ENCODE assay signal across 1 cellular context in the genomic region with DNA sequence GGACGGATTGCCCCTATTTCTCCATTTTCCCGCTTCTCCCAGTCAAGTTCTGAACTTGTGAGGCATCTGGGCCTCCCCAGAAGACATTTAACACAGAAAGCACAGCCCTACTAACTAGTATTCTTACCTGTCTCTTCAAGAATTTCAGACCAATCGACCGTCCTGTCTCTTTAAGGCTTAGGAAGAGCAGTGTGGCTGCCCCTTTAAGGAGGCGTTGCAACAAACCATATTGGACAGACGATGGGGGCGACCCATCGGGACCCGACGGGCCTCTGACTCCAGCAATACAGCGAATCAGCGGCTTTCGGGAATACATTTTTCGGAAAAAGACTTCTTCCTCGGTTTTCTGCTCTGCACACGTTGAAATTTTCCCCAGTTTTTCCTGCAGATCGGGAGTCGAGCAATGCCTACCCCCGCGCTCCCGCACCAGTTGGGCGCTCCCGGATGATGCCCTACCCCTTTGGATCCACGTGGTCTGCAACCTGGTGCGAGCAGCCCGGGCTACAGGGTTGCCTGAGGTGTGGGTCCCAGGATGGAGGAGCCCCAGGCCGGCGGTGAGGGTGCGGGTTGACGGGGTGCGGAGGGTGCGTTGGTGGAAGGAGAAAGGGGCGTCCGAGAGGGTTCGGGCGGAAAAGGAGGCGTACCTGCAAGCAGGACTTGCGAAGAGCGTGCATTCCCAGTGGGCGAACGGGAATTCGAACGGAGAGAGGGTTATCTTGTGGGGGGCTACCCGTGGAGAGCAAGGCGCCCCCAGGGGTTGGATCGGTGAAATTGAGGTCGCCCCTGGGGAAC.
TF ChIP-seq lines count a peak whose summit lies in the region.

A gene with protein sequence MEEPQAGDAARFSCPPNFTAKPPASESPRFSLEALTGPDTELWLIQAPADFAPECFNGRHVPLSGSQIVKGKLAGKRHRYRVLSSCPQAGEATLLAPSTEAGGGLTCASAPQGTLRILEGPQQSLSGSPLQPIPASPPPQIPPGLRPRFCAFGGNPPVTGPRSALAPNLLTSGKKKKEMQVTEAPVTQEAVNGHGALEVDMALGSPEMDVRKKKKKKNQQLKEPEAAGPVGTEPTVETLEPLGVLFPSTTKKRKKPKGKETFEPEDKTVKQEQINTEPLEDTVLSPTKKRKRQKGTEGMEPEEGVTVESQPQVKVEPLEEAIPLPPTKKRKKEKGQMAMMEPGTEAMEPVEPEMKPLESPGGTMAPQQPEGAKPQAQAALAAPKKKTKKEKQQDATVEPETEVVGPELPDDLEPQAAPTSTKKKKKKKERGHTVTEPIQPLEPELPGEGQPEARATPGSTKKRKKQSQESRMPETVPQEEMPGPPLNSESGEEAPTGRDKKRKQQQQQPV (plus strand): TSS at position 480 of the 792 bp plus-strand sequence. CDS start 53 bp downstream, at position 533.

TF ChIP-seq in SK-N-SH, 30 proteins besides CTCF, POLR2A, EP300 and RAD21 (continued from another document):
- TF ChIP-seq, protein P1, sequence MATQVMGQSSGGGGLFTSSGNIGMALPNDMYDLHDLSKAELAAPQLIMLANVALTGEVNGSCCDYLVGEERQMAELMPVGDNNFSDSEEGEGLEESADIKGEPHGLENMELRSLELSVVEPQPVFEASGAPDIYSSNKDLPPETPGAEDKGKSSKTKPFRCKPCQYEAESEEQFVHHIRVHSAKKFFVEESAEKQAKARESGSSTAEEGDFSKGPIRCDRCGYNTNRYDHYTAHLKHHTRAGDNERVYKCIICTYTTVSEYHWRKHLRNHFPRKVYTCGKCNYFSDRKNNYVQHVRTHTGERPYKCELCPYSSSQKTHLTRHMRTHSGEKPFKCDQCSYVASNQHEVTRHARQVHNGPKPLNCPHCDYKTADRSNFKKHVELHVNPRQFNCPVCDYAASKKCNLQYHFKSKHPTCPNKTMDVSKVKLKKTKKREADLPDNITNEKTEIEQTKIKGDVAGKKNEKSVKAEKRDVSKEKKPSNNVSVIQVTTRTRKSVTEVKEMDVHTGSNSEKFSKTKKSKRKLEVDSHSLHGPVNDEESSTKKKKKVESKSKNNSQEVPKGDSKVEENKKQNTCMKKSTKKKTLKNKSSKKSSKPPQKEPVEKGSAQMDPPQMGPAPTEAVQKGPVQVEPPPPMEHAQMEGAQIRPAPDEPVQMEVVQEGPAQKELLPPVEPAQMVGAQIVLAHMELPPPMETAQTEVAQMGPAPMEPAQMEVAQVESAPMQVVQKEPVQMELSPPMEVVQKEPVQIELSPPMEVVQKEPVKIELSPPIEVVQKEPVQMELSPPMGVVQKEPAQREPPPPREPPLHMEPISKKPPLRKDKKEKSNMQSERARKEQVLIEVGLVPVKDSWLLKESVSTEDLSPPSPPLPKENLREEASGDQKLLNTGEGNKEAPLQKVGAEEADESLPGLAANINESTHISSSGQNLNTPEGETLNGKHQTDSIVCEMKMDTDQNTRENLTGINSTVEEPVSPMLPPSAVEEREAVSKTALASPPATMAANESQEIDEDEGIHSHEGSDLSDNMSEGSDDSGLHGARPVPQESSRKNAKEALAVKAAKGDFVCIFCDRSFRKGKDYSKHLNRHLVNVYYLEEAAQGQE (IDR thresholded peaks at IDR 0.05; ENCODE audit: low read depth, low read length): no peak
- no peak for TF ChIP-seq SMC3 (IDR thresholded peaks at IDR 0.05; ENCODE audit: low read depth, low read length)
- no peak for TF ChIP-seq YY1 (IDR thresholded peaks at IDR 0.05; ENCODE audit: low read depth)
- no peak for TF ChIP-seq GATA2 (CRISPR knock-in tag; IDR thresholded peaks at IDR 0.05)
- TF ChIP-seq MXI1 (IDR thresholded peaks at IDR 0.05; ENCODE audit: low read depth, low read length): peak; percentile 100
- TF ChIP-seq POLR2AphosphoS5 (IDR thresholded peaks at IDR 0.05; ENCODE audit: low read depth, low read length): no peak; the same call in 1 of the 2 replicates
- TF ChIP-seq TEAD4 (IDR thresholded peaks at IDR 0.05; ENCODE audit: borderline replicate concordance, insufficient read depth): no peak
- TF ChIP-seq EZH2phosphoT487 (IDR thresholded peaks at IDR 0.05; ENCODE audit: borderline replicate concordance, low read depth): no peak
- TF ChIP-seq RXRA (IDR thresholded peaks at IDR 0.05; ENCODE audit: borderline replicate concordance, low read depth): no peak
- TF ChIP-seq, protein P2, sequence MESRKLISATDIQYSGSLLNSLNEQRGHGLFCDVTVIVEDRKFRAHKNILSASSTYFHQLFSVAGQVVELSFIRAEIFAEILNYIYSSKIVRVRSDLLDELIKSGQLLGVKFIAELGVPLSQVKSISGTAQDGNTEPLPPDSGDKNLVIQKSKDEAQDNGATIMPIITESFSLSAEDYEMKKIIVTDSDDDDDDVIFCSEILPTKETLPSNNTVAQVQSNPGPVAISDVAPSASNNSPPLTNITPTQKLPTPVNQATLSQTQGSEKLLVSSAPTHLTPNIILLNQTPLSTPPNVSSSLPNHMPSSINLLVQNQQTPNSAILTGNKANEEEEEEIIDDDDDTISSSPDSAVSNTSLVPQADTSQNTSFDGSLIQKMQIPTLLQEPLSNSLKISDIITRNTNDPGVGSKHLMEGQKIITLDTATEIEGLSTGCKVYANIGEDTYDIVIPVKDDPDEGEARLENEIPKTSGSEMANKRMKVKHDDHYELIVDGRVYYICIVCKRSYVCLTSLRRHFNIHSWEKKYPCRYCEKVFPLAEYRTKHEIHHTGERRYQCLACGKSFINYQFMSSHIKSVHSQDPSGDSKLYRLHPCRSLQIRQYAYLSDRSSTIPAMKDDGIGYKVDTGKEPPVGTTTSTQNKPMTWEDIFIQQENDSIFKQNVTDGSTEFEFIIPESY (IDR thresholded peaks at IDR 0.05; ENCODE audit: borderline replicate concordance, low read depth): no peak
- no peak for TF ChIP-seq NRF1 (IDR thresholded peaks at IDR 0.05; ENCODE audit: low read depth, low read length)
- TF ChIP-seq RCOR1 (IDR thresholded peaks at IDR 0.05; ENCODE audit: low read length): no peak
- TF ChIP-seq, protein P3, sequence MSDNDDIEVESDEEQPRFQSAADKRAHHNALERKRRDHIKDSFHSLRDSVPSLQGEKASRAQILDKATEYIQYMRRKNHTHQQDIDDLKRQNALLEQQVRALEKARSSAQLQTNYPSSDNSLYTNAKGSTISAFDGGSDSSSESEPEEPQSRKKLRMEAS (IDR thresholded peaks at IDR 0.05; ENCODE audit: low read depth): peak; percentile 98
- no peak for TF ChIP-seq MEF2A (IDR thresholded peaks at IDR 0.05; ENCODE audit: borderline replicate concordance, low read depth)
